ENCODE assay signal across 1 cellular context in the genomic region with DNA sequence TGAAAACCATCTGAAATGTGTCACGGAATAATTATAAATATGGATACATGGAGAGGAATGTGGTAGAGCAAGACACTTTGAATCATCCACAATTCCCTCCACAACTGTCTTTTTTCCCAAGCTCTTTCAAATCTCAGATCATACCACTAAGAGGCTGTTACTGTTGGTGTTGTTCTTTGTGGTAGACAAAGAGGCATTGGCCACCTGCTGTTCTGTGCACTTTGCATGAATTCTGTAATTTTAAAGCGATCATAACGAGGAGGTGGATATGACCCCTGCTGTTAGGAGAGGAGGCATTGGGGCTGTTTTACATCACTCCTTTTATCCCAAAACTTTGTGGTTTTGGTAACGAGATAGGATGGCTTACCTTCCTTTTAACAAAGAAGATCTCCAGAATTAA.
A peak's percentile ranks its signal among the peaks of the same experiment; 100 is the strongest.
TF ChIP-seq lines count a peak whose summit lies in the region.

No MANE protein-coding gene starts in this region.

TF ChIP-seq in K562, 482 proteins besides CTCF, POLR2A, EP300 and RAD21 (continued from another document):
- TF ChIP-seq, protein P1, sequence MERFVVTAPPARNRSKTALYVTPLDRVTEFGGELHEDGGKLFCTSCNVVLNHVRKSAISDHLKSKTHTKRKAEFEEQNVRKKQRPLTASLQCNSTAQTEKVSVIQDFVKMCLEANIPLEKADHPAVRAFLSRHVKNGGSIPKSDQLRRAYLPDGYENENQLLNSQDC (CRISPR knock-in tag; IDR thresholded peaks at IDR 0.05) = no peak
- no peak for TF ChIP-seq NUFIP1 (IDR thresholded peaks at IDR 0.05; ENCODE audit: partially characterized antibody)
- TF ChIP-seq, protein P2, sequence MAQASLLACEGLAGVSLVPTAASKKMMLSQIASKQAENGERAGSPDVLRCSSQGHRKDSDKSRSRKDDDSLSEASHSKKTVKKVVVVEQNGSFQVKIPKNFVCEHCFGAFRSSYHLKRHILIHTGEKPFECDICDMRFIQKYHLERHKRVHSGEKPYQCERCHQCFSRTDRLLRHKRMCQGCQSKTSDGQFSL (CRISPR knock-in tag; IDR thresholded peaks at IDR 0.05) = no peak
- TF ChIP-seq, protein P2 (tag; IDR thresholded peaks at IDR 0.05) = no peak
- peak; percentile 32; the same call in 1 of the 2 replicates for TF ChIP-seq MECOM (CRISPR knock-in tag; IDR thresholded peaks at IDR 0.05)
- no peak for TF ChIP-seq NR4A1 (CRISPR knock-in tag; IDR thresholded peaks at IDR 0.05)
- peak; percentile 74 for TF ChIP-seq NR4A1 (tag; IDR thresholded peaks at IDR 0.05)
- TF ChIP-seq, protein P3, sequence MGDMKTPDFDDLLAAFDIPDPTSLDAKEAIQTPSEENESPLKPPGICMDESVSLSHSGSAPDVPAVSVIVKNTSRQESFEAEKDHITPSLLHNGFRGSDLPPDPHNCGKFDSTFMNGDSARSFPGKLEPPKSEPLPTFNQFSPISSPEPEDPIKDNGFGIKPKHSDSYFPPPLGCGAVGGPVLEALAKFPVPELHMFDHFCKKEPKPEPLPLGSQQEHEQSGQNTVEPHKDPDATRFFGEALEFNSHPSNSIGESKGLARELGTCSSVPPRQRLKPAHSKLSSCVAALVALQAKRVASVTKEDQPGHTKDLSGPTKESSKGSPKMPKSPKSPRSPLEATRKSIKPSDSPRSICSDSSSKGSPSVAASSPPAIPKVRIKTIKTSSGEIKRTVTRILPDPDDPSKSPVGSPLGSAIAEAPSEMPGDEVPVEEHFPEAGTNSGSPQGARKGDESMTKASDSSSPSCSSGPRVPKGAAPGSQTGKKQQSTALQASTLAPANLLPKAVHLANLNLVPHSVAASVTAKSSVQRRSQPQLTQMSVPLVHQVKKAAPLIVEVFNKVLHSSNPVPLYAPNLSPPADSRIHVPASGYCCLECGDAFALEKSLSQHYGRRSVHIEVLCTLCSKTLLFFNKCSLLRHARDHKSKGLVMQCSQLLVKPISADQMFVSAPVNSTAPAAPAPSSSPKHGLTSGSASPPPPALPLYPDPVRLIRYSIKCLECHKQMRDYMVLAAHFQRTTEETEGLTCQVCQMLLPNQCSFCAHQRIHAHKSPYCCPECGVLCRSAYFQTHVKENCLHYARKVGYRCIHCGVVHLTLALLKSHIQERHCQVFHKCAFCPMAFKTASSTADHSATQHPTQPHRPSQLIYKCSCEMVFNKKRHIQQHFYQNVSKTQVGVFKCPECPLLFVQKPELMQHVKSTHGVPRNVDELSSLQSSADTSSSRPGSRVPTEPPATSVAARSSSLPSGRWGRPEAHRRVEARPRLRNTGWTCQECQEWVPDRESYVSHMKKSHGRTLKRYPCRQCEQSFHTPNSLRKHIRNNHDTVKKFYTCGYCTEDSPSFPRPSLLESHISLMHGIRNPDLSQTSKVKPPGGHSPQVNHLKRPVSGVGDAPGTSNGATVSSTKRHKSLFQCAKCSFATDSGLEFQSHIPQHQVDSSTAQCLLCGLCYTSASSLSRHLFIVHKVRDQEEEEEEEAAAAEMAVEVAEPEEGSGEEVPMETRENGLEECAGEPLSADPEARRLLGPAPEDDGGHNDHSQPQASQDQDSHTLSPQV (IDR thresholded peaks at IDR 0.05) = 0 out of 2 replicates have a peak, but pooled peaks have one; percentile 76
- 0 out of 2 replicates have a peak, but pooled peaks have one; percentile 14 for TF ChIP-seq POLR2H (tag; IDR thresholded peaks at IDR 0.05; ENCODE audit: low read depth)
- no peak for TF ChIP-seq NR2C2 (CRISPR knock-in tag; IDR thresholded peaks at IDR 0.05)
- TF ChIP-seq NR2C2 (tag; IDR thresholded peaks at IDR 0.05) = peak; percentile 49
- no peak for TF ChIP-seq ZNF124 (CRISPR knock-in tag; IDR thresholded peaks at IDR 0.05)
- TF ChIP-seq SREBF1 (IDR thresholded peaks at IDR 0.05; ENCODE audit: borderline replicate concordance, low read depth, low read length) = no peak
- no peak for TF ChIP-seq MAFK (IDR thresholded peaks at IDR 0.05; ENCODE audit: low read length)
- peak; percentile 39; the same call in 1 of the 2 replicates for TF ChIP-seq DMBX1 (CRISPR knock-in tag; IDR thresholded peaks at IDR 0.05; ENCODE audit: borderline replicate concordance)
TF ChIP-seq in K562: peak in this region for 14.
